ENCODE assay signal across 10 cellular contexts in the genomic region with DNA sequence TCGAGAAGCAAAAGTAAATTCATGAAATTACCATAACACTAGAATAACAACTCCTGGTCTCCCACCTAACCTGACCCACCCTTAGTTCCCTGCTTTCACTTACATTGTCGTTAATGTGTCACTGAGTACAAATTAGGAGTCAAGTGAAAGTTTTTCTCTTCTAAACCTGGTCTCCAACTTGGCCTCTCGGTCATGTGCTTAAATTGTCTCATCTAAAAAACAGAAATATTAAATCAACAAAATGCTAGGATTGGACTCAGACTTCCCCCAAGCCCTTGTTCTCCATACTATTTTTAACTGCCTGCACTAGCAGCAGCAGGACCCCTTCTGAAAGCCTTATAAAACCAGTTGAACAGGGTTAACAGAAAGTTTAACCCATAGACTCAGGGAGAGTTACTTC. TPM values are rescaled to one million over a fixed set of nuclear protein-coding genes. Genes with fewer than 3 reads are reported as not detected.
DNase-seq lines count a peak whose midpoint lies in the region; ATAC-seq and TF ChIP-seq lines count a peak whose summit lies in the region.
"Had no signal": no experiment of that assay in that cellular context is flagged by ENCODE, and none has a peak within 500 bp of the region (broad histone marks: within the 10 kb centered on the region; RNA-seq: fewer than 3 reads in every experiment).

No MANE protein-coding gene starts in this region.

- no peaks in the 10 kb centered on the region for H3K27me3 Mint-ChIP-seq in activated CD4-positive, alpha-beta T cell treated with anti-CD3 and anti-CD28 coated beads for 36 hours

- H3K36me3 Mint-ChIP-seq in activated CD4-positive, alpha-beta T cell treated with anti-CD3 and anti-CD28 coated beads for 36 hours (ENCODE audit: low read depth) = peaks cover 50% of the 10 kb centered on the region
- H3K36me3 Mint-ChIP-seq in stimulated activated effector memory CD8-positive, alpha-beta T cell treated with anti-CD3 and anti-CD28 coated beads, Interleukin-12 subunit alpha, Interleukin-12 subunit beta, amount 100 ng/mL, for 72 hours = peaks cover 43% of the 10 kb centered on the region

- H3K9me3 ChIP-seq in PC-9 (ENCODE audit: insufficient read depth, low read depth) = no peaks in the 10 kb centered on the region
- H3K9me3 ChIP-seq in right cardiac atrium (ENCODE audit: control insufficient read depth, low read length) = no peaks in the 10 kb centered on the region

- H3K4me1 ChIP-seq in PC-9 (replicated peaks; ENCODE audit: insufficient read depth) = peaks cover 28% of the 10 kb centered on the region
- no peaks in the 10 kb centered on the region for H3K4me1 ChIP-seq in right cardiac atrium (ENCODE audit: control insufficient read depth, insufficient read depth, low read length)

- H3K27ac ChIP-seq in PC-9 (peak overlapping the region; percentile 68), right cardiac atrium (ENCODE audit: low read length) (no peak overlapping the region)

- CTCF ChIA-PET in activated CD4-positive, alpha-beta T cell treated with anti-CD3 and anti-CD28 coated beads for 36 hours (lab: Charles Lee) = no interaction called here
- CTCF ChIA-PET in PC-9 (lab: Charles Lee) = no interaction called here

- peak overlapping the region; percentile 89 for H3K4me2 ChIP-seq in PC-9

- H3K27ac Mint-ChIP-seq in activated CD4-positive, alpha-beta T cell treated with anti-CD3 and anti-CD28 coated beads for 36 hours = peak overlapping the region; percentile 99
- no peak overlapping the region for H3K27ac Mint-ChIP-seq in stimulated activated effector memory CD8-positive, alpha-beta T cell treated with anti-CD3 and anti-CD28 coated beads, Interleukin-12 subunit alpha, Interleukin-12 subunit beta, amount 100 ng/mL, for 72 hours

- H3K27me3 ChIP-seq in PC-9 (ENCODE audit: insufficient read depth, low read depth) = no peaks in the 10 kb centered on the region
- H3K27me3 ChIP-seq in right cardiac atrium (ENCODE audit: control insufficient read depth, insufficient read depth) = no peaks in the 10 kb centered on the region

- H3K4me3 ChIP-seq in PC-9 = peak overlapping the region; percentile 86; the same call in 1 of the 2 replicates
- H3K4me3 ChIP-seq in right cardiac atrium (ENCODE audit: low read length) = peak overlapping the region; percentile 46

- H3F3A ChIP-seq in PC-9 (ENCODE audit: insufficient read depth, low read depth) = peaks cover 21% of the 10 kb centered on the region

- DNase-seq in activated CD4-positive, alpha-beta T cell treated with anti-CD3 and anti-CD28 coated beads for 36 hours = no peak
- DNase-seq in activated CD4-positive, alpha-beta T cell treated with anti-CD3 and anti-CD28 coated beads for 4 hours = no peak
- DNase-seq in PC-9 (no peak), right cardiac atrium (no peak), OCI-M1 (lab: John Stamatoyannopoulos, UW) (no peak), GOT3 (lab: John Stamatoyannopoulos, UW) (no peak)
- DNase-seq in stimulated activated effector memory CD8-positive, alpha-beta T cell treated with anti-CD3 and anti-CD28 coated beads, Interleukin-12 subunit alpha, Interleukin-12 subunit beta, amount 100 ng/mL, for 72 hours (ENCODE audit: low spot score in 2 of 2) = no peak
- DNase-seq: NCI-H510A treated with DMSO at 0.1 percent for 48 hours had no signal

- H3K9me2 ChIP-seq in PC-9 (ENCODE audit: insufficient read depth) = no peaks in the 10 kb centered on the region

- peak overlapping the region; percentile 79; the same call in 1 of the 2 replicates for H2AFZ ChIP-seq in PC-9

- intact Hi-C loops in activated CD4-positive, alpha-beta T cell treated with anti-CD3 and anti-CD28 coated beads for 36 hours (cut with DNase I, micrococcal nuclease) = loop anchor here (2.0 to 5.0 kb wide), 6 partner anchors 40 to 781 kb away; a partner anchor contains a TSS
- intact Hi-C loops in PC-9 (cut with micrococcal nuclease; ENCODE audit: unreplicated experiment) = loop anchor here (2.0 to 10.0 kb wide), 5 partner anchors 13 to 573 kb away; no protein-coding TSS in a partner anchor
- intact Hi-C loops in right cardiac atrium (cut with DNase I) = loop anchor here (5.0 to 10.0 kb wide), 8 partner anchors 95 to 763 kb away; no protein-coding TSS in a partner anchor

- BruUV-seq in PC-9 (replicated peaks; lab: Mats Ljungman, UMichigan) = no TSS peak

- 41% methylated on average over 3 of the region's 3 CpGs for WGBS in right cardiac atrium

- ATAC-seq in activated CD4-positive, alpha-beta T cell treated with anti-CD3 and anti-CD28 coated beads for 36 hours = no peak
- ATAC-seq in right cardiac atrium (no peak), GM21515 (IDR thresholded peaks at IDR 0.05; ENCODE audit: unreplicated experiment) (no peak)
- no peak for ATAC-seq in stimulated activated effector memory CD8-positive, alpha-beta T cell treated with anti-CD3 and anti-CD28 coated beads, Interleukin-12 subunit alpha, Interleukin-12 subunit beta, amount 100 ng/mL, for 72 hours
- ATAC-seq: sciatic nerve had no signal

- peaks cover 2% of the 10 kb centered on the region for H3K9me3 Mint-ChIP-seq in activated CD4-positive, alpha-beta T cell treated with anti-CD3 and anti-CD28 coated beads for 36 hours (ENCODE audit: low read depth)
- H3K9me3 Mint-ChIP-seq in stimulated activated effector memory CD8-positive, alpha-beta T cell treated with anti-CD3 and anti-CD28 coated beads, Interleukin-12 subunit alpha, Interleukin-12 subunit beta, amount 100 ng/mL, for 72 hours = no peaks in the 10 kb centered on the region

- peaks cover 22% of the 10 kb centered on the region for H3K4me1 Mint-ChIP-seq in activated CD4-positive, alpha-beta T cell treated with anti-CD3 and anti-CD28 coated beads for 36 hours
- H3K4me1 Mint-ChIP-seq in stimulated activated effector memory CD8-positive, alpha-beta T cell treated with anti-CD3 and anti-CD28 coated beads, Interleukin-12 subunit alpha, Interleukin-12 subunit beta, amount 100 ng/mL, for 72 hours = peaks cover 24% of the 10 kb centered on the region

- H3K79me2 ChIP-seq in PC-9 (ENCODE audit: low read depth) = peaks cover 31% of the 10 kb centered on the region

- peak overlapping the region; percentile 99 for H3K4me3 Mint-ChIP-seq in activated CD4-positive, alpha-beta T cell treated with anti-CD3 and anti-CD28 coated beads for 36 hours
- peak overlapping the region; percentile 100 for H3K4me3 Mint-ChIP-seq in stimulated activated effector memory CD8-positive, alpha-beta T cell treated with anti-CD3 and anti-CD28 coated beads, Interleukin-12 subunit alpha, Interleukin-12 subunit beta, amount 100 ng/mL, for 72 hours

- POLR2A ChIA-PET in activated CD4-positive, alpha-beta T cell treated with anti-CD3 and anti-CD28 coated beads for 36 hours (lab: Charles Lee) = no interaction called here
- POLR2A ChIA-PET in PC-9 (lab: Charles Lee; ENCODE audit: unreplicated experiment) = no interaction called here

- TF ChIP-seq CTCF in PC-9 (conservative IDR thresholded peaks at IDR 0.05) = no peak

- H4K20me1 ChIP-seq in PC-9 (ENCODE audit: insufficient read depth) = peaks cover 20% of the 10 kb centered on the region

- H3K36me3 ChIP-seq in PC-9 (ENCODE audit: low read depth) = peaks cover 18% of the 10 kb centered on the region

RNA-seq across cellular contexts. Expression of a gene that starts 1.8 kb away (rescaled TPM):
- total RNA-seq in activated CD4-positive, alpha-beta T cell treated with anti-CD3 and anti-CD28 coated beads for 36 hours = 100 to 1,000 TPM in 1 of 2 experiments, 10 to 100 TPM in 1; 76.6 to 131 TPM
- total RNA-seq in PC-9 (2021) (72.4 and 111 TPM in 2 replicates), right cardiac atrium (100 to 1,000 TPM in 3 of 4 donors, 10 to 100 TPM in 1; 95.7 to 147 (median 134) TPM)
- polyA plus RNA-seq in right cardiac atrium = 59.5 TPM
